8 cellular contexts compared by ENCODE assay signal in genomic region chr7:15305002-15305600, GRCh38.
A peak's percentile ranks its signal among the peaks of the same experiment; 100 is the strongest.
DNase-seq lines count a peak whose midpoint lies in the region; ATAC-seq and TF ChIP-seq lines count a peak whose summit lies in the region.

No MANE protein-coding gene starts in this region.

- in situ Hi-C loops in GM13977 (cut with MboI; ENCODE audit: low pct_unique_long_range_greater_than_20kb, low sequenced_read_pairs, unreplicated experiment): loop anchor here (25.0 kb wide), 2 partner anchors 407 to 757 kb away; no protein-coding TSS in a partner anchor

- H3K4me1 Mint-ChIP-seq in endothelial cell (ENCODE audit: unreplicated experiment) (no peaks in the 10 kb centered on the region), nephron (no peaks in the 10 kb centered on the region)

- no peaks in the 10 kb centered on the region for H3K36me3 Mint-ChIP-seq in endothelial cell (ENCODE audit: low read depth, unreplicated experiment)
- no peaks in the 10 kb centered on the region for H3K36me3 Mint-ChIP-seq in nephron (ENCODE audit: low read depth)

- no peaks in the 10 kb centered on the region for H4K20me1 ChIP-seq in OCI-LY3 (ENCODE audit: insufficient read depth, low read length)

- H3K79me2 ChIP-seq in OCI-LY3 (ENCODE audit: low read length): no peaks in the 10 kb centered on the region

- H3K9me3 ChIP-seq in OCI-LY3 (ENCODE audit: insufficient read depth, low read length): no peaks in the 10 kb centered on the region

- no peak overlapping the region for H3K4me3 ChIP-seq in OCI-LY3 (ENCODE audit: low read length)

- H3K27me3 Mint-ChIP-seq in endothelial cell (ENCODE audit: unreplicated experiment): no peaks in the 10 kb centered on the region
- no peaks in the 10 kb centered on the region for H3K27me3 Mint-ChIP-seq in nephron (ENCODE audit: low read depth)

- H2AFZ ChIP-seq in OCI-LY3 (ENCODE audit: low read depth, low read length): no peak overlapping the region

- DNase-seq in AG09319 (ENCODE audit: extremely low read depth, low read depth) (peak; percentile 12), GM13977 (ENCODE audit: low spot score) (peak; percentile 4), endothelial cell (ENCODE audit: low spot score) (peak; percentile 57)
- no peak for DNase-seq in activated effector memory CD4-positive, alpha-beta T cell treated with Interleukin-2 at 50 U/mL for 16 hours

- no peak overlapping the region for H3K4me2 ChIP-seq in OCI-LY3 (ENCODE audit: low read length)

- H3K27ac Mint-ChIP-seq in endothelial cell (ENCODE audit: unreplicated experiment) (no peak overlapping the region), nephron (no peak overlapping the region)

- H3K4me1 ChIP-seq in OCI-LY3 (ENCODE audit: low read length): peaks cover 10% of the 10 kb centered on the region

- no peaks in the 10 kb centered on the region for H3K27me3 ChIP-seq in OCI-LY3 (ENCODE audit: low read depth, low read length)

- H3K4me3 Mint-ChIP-seq in endothelial cell (ENCODE audit: unreplicated experiment) (no peak overlapping the region), nephron (no peak overlapping the region)

- H3K9me3 Mint-ChIP-seq in endothelial cell (ENCODE audit: unreplicated experiment): no peaks in the 10 kb centered on the region
- no peaks in the 10 kb centered on the region for H3K9me3 Mint-ChIP-seq in nephron

- ATAC-seq in HG03457 (IDR thresholded peaks at IDR 0.05; ENCODE audit: unreplicated experiment): peak; percentile 60
- no peak for ATAC-seq in HG02642 (IDR thresholded peaks at IDR 0.05; ENCODE audit: poor library complexity, unreplicated experiment)

- no peak overlapping the region for H3K27ac ChIP-seq in OCI-LY3 (ENCODE audit: low read length)

- no peaks in the 10 kb centered on the region for H3K36me3 ChIP-seq in OCI-LY3 (replicated peaks; ENCODE audit: low read depth, low read length)

- TF ChIP-seq CTCF in AG09319 (IDR thresholded peaks at IDR 0.05; ENCODE audit: low read depth, low read length): peak; percentile 85
- peak; percentile 63 for TF ChIP-seq CTCF in GM13977 (IDR thresholded peaks at IDR 0.05; ENCODE audit: extremely low read depth, insufficient read depth, missing control alignments)
- TF ChIP-seq CTCF in OCI-LY3 (IDR thresholded peaks at IDR 0.05; ENCODE audit: low read depth, low read length): peak; percentile 56
- TF ChIP-seq CTCF in endothelial cell (IDR thresholded peaks at IDR 0.05; ENCODE audit: unreplicated experiment): peak; percentile 91
- peak; percentile 58 to 75 (median 60) for TF ChIP-seq CTCF in nephron (IDR thresholded peaks at IDR 0.05; ENCODE audit: unreplicated experiment in 3 of 3)

- H3K9ac ChIP-seq in OCI-LY3 (ENCODE audit: low read length): no peak overlapping the region
